In genomic region chr10:117174439-117175214, GRCh38 we compare ENCODE assay signal across 8 cellular contexts. TPM values are rescaled to one million over a fixed set of nuclear protein-coding genes. Genes with fewer than 3 reads are reported as not detected.
DNase-seq lines count a peak whose midpoint lies in the region; ATAC-seq and TF ChIP-seq lines count a peak whose summit lies in the region.

No MANE protein-coding gene starts in this region.

- TF ChIP-seq CTCF in AG04450 (IDR thresholded peaks at IDR 0.05; ENCODE audit: low read depth, low read length): peak; percentile 88
- peak; percentile 83 to 87 for TF ChIP-seq CTCF in left lung (IDR thresholded peaks at IDR 0.05)

- no peak overlapping the region for H3K27ac ChIP-seq in AG04450 (ENCODE audit: low read depth, low read length)
- H3K27ac ChIP-seq in cingulate gyrus (ENCODE audit: low read depth, low read length): peak overlapping the region; percentile 30
- H3K27ac ChIP-seq in left lung: no peak overlapping the region

- peaks cover 5 to 13% of the 10 kb centered on the region in 2 donors for H3K4me1 ChIP-seq in left lung

- intact Hi-C loops in left lung (cut with DNase I): loop anchor here (5.0 to 10.0 kb wide), 3 partner anchors 377 to 490 kb away; no protein-coding TSS in a partner anchor

- DNase-seq in AG04450 (ENCODE audit: low read depth, low spot score) (peak; percentile 32), NCI-H2171 (lab: John Stamatoyannopoulos, UW) (peak; percentile 16), left lung (peak in 1 of 2 donors; percentile 78)
- DNase-seq in activated CD4-positive, CD25-positive, alpha-beta regulatory T cell treated with anti-CD3 and anti-CD28 coated beads, Interleukin-2, amount 50 U/mL, for 72 hours: peak; percentile 81
- peak; percentile 88 to 90 for DNase-seq in stimulated activated CD4-positive, alpha-beta T cell treated with anti-CD3 and anti-CD28 coated beads, Interleukin-2, amount 100 ng/mL, for 24 hours

- H3K27me3 ChIP-seq in AG04450 (ENCODE audit: control insufficient read depth, insufficient read depth, low read length): peaks cover 30% of the 10 kb centered on the region
- H3K27me3 ChIP-seq in left lung: peaks cover 44 to 78% of the 10 kb centered on the region in 2 donors

- H3K9me3 ChIP-seq in AG04450 (ENCODE audit: control insufficient read depth, insufficient read depth, low read length) (no peaks in the 10 kb centered on the region; the same call in 1 of the 2 replicates), left lung (no peaks in the 10 kb centered on the region)

- POLR2A ChIA-PET in AG04450 (lab: Yijun Ruan, JAX): interaction anchor here (0.6 to 0.7 kb wide), 2 partner anchors 12 to 378 kb away, joined by 3 to 4 read pairs; no protein-coding TSS in a partner anchor

- no peaks in the 10 kb centered on the region for H3K36me3 ChIP-seq in left lung

- H3K4me3 ChIP-seq in AG04450 (ENCODE audit: low read depth, low read length) (peak overlapping the region; percentile 50), left lung (peak overlapping the region; percentile 13 to 44)

- CTCF ChIA-PET in AG04450 (lab: Charles Lee): interaction anchor here (0.6 to 4.0 kb wide), 68 partner anchors 8 to 647 kb away, joined by 3 to 234 read pairs (median 4); partner anchors contain the start of gene ENO4

- peak; percentile 70 for ATAC-seq in GM18861 (IDR thresholded peaks at IDR 0.05; ENCODE audit: unreplicated experiment)
- peak; percentile 75 for ATAC-seq in HG03097 (IDR thresholded peaks at IDR 0.05; ENCODE audit: low FRiP score, unreplicated experiment)
- peak; percentile 97 for ATAC-seq in left lung

RNA-seq across cellular contexts. Expression of gene KCNK18, which starts 22.7 kb away (rescaled TPM):
- not detected in 2 replicates for polyA plus RNA-seq in AG04450 (2011; rRNA removed)
- not detected in 2 replicates for polyA minus RNA-seq in AG04450 (2011; rRNA and poly(A)+ RNA removed)
- not detected for total RNA-seq in left lung

RNA-seq across cellular contexts. Expression of gene VAX1, which starts 36.6 kb away (rescaled TPM):
- polyA plus RNA-seq in AG04450 (2011; rRNA removed): not detected in 2 replicates
- not detected in 2 replicates for polyA minus RNA-seq in AG04450 (2011; rRNA and poly(A)+ RNA removed)
- total RNA-seq in left lung: not detected
